ENCODE assay signal across 12 cellular contexts in the genomic region with DNA sequence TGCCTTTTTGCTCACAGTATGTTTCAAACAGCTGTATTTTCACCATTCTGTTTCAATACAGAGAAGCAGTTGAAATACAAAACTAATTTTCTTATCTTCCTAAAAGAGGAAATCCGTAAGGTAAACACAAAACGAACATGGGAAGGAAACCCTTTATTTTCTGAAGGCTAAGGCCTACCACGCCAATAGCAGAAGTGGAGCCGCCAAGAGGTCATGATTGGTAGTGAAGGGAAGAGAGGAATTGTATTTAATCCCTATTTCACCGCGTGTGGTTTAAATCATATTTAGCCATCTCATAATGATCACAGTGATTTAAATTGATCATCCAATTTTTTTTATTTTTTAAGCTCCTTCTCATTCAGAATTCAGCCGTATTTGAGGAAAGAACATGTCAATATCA.
A peak's percentile ranks its signal among the peaks of the same experiment; 100 is the strongest.
DNase-seq lines count a peak whose midpoint lies in the region; ATAC-seq and TF ChIP-seq lines count a peak whose summit lies in the region.
"Had no signal": no experiment of that assay in that cellular context is flagged by ENCODE, and none has a peak within 500 bp of the region (broad histone marks: within the 10 kb centered on the region; RNA-seq: fewer than 3 reads in every experiment).

No MANE protein-coding gene starts in this region.

- no peak overlapping the region for H3K27ac ChIP-seq in right lobe of liver
- H3K27ac ChIP-seq in upper lobe of left lung = no peak overlapping the region
- H3K27ac ChIP-seq: SJSA1 had no signal

- BruUV-seq in Calu3 (replicated peaks; lab: Mats Ljungman, UMichigan) = no TSS peak

- H3K4me3 ChIP-seq in WI38 (ENCODE audit: low read depth, low read length) = no peak overlapping the region
- H3K4me3 ChIP-seq in right lobe of liver = no peak overlapping the region
- H3K4me3 ChIP-seq in upper lobe of left lung = no peak overlapping the region
- H3K4me3 ChIP-seq: SJSA1 had no signal

- H3K4me1 Mint-ChIP-seq in Calu3 (ENCODE audit: low read depth, unreplicated experiment) = no peaks in the 10 kb centered on the region

- peak; percentile 18 for TF ChIP-seq CTCF in Calu3 (IDR thresholded peaks at IDR 0.05; ENCODE audit: unreplicated experiment)
- TF ChIP-seq CTCF in WI38 (IDR thresholded peaks at IDR 0.05; ENCODE audit: low read depth, low read length) = peak; percentile 50
- peak in 3 of 4 donors; percentile 10 to 22 (median 12) for TF ChIP-seq CTCF in right lobe of liver (IDR thresholded peaks at IDR 0.05)
- no peak for TF ChIP-seq CTCF in upper lobe of left lung (IDR thresholded peaks at IDR 0.05)

- peak; percentile 20 for DNase-seq in Calu3
- peak; percentile 54 for DNase-seq in H4 (ENCODE audit: low spot score)
- DNase-seq in right lobe of liver = no peak
- no peak for DNase-seq in stimulated activated CD4-positive, alpha-beta T cell treated with anti-CD3 and anti-CD28 coated beads, Interleukin-12 subunit alpha, Interleukin-12 subunit beta, amount 100 ng/mL, for 4 hours
- no peak for DNase-seq in stimulated activated CD4-positive, alpha-beta T cell treated with anti-CD3 and anti-CD28 coated beads, Interleukin-4, amount 100 ng/mL, for 24 hours
- no peak for DNase-seq in upper lobe of left lung
- DNase-seq: activated T-cell treated with anti-CD3 and anti-CD28 coated beads for 4 hours, mesenchymal stem cell had no signal

- ATAC-seq in right lobe of liver (no peak), upper lobe of left lung (ENCODE audit: low FRiP score in 2 of 2) (no peak), GM19395 (IDR thresholded peaks at IDR 0.05; ENCODE audit: unreplicated experiment) (no peak)
- ATAC-seq: HCT116 had no signal

- peaks cover 18% of the 10 kb centered on the region for H3K27me3 Mint-ChIP-seq in Calu3 (ENCODE audit: unreplicated experiment)

- H3K4me1 ChIP-seq in right lobe of liver (no peaks in the 10 kb centered on the region), upper lobe of left lung (no peaks in the 10 kb centered on the region)
- H3K4me1 ChIP-seq: SJSA1 had no signal

- H3K9me3 ChIP-seq in right lobe of liver (no peaks in the 10 kb centered on the region), upper lobe of left lung (no peaks in the 10 kb centered on the region)
- H3K9me3 ChIP-seq: SJSA1 had no signal

- no peaks in the 10 kb centered on the region for H3K36me3 Mint-ChIP-seq in Calu3 (ENCODE audit: insufficient read depth, unreplicated experiment)

- no peak overlapping the region for H3K27ac Mint-ChIP-seq in Calu3 (ENCODE audit: unreplicated experiment)

- no peak for TF ChIP-seq EP300 in upper lobe of left lung (IDR thresholded peaks at IDR 0.05)

- intact Hi-C loops in Calu3 (cut with micrococcal nuclease; ENCODE audit: unreplicated experiment) (loop anchor here (10.0 kb wide), 1 partner anchor 305 kb away; no protein-coding TSS in a partner anchor), right lobe of liver (cut with DNase I) (no loop called here)

- 33% methylated on average over 7 of the region's 7 CpGs for WGBS in right lobe of liver (ENCODE audit: insufficient coverage, low coverage, low lambda C conversion rate, missing lambda C conversion rate)
- 48 to 54% methylated on average over 7 of the region's 7 CpGs for WGBS in upper lobe of left lung, 2 donors

- no peak overlapping the region for H3K4me3 Mint-ChIP-seq in Calu3 (ENCODE audit: low read depth, unreplicated experiment)

- CTCF ChIA-PET in Calu3 (lab: Charles Lee) = interaction anchor here (1.1 kb wide), 1 partner anchor 774 kb away, joined by 3 read pairs; no protein-coding TSS in a partner anchor

- TF ChIP-seq POLR2A in right lobe of liver (IDR thresholded peaks at IDR 0.05) (no peak), upper lobe of left lung (IDR thresholded peaks at IDR 0.05) (no peak)

- H3K27me3 ChIP-seq in right lobe of liver (peaks cover 0 to 6% of the 10 kb centered on the region in 2 donors), upper lobe of left lung (no peaks in the 10 kb centered on the region)
- H3K27me3 ChIP-seq: SJSA1 had no signal

- H3K36me3 ChIP-seq in right lobe of liver (no peaks in the 10 kb centered on the region), upper lobe of left lung (no peaks in the 10 kb centered on the region)
- H3K36me3 ChIP-seq: SJSA1 had no signal

- no peaks in the 10 kb centered on the region for H3K9me3 Mint-ChIP-seq in Calu3 (ENCODE audit: low read depth, unreplicated experiment)

Comparison
In these comparisons a context has a peak if more than half of its experiments do, and no peak if none do; other contexts are left out.
1. DNase-seq: peak in Calu3 (single experiment) and H4 (single experiment); none in right lobe of liver (0 of 3), stimulated activated CD4-positive, alpha-beta T cell treated with anti-CD3 and anti-CD28 coated beads, Interleukin-12 subunit alpha, Interleukin-12 subunit beta, amount 100 ng/mL, for 4 hours (single experiment), stimulated activated CD4-positive, alpha-beta T cell treated with anti-CD3 and anti-CD28 coated beads, Interleukin-4, amount 100 ng/mL, for 24 hours (single experiment) and upper lobe of left lung (0 of 2).
2. CTCF ChIP-seq: peak in Calu3 (single experiment), WI38 (single experiment) and right lobe of liver (3 of 4); none in upper lobe of left lung (0 of 6).